In genomic region chr11:66868726-66869291, GRCh38 we compare ENCODE assay signal across 8 cellular contexts. TPM values are rescaled to one million over a fixed set of nuclear protein-coding genes. Genes with fewer than 3 reads are reported as not detected.
DNase-seq lines count a peak whose midpoint lies in the region; ATAC-seq and TF ChIP-seq lines count a peak whose summit lies in the region.

No MANE protein-coding gene starts in this region.

- no peak overlapping the region for H3K4me3 Mint-ChIP-seq in activated naive CD4-positive, alpha-beta T cell treated with anti-CD3 and anti-CD28 coated beads for 36 hours
- peak overlapping the region; percentile 51 for H3K4me3 Mint-ChIP-seq in memory B cell

- WGBS in stomach, 5 donors: 32 to 46% (median 38%) methylated on average over 13 to 23 of the region's 23 CpGs

- H3K27me3 ChIP-seq in RWPE2 (ENCODE audit: insufficient read depth, poor library complexity, severe bottlenecking) (no peaks in the 10 kb centered on the region), stomach (no peaks in the 10 kb centered on the region)

- CTCF ChIA-PET in activated naive CD4-positive, alpha-beta T cell treated with anti-CD3 and anti-CD28 coated beads for 36 hours (lab: Charles Lee): no interaction called here

- no peaks in the 10 kb centered on the region for H3K27me3 Mint-ChIP-seq in activated naive CD4-positive, alpha-beta T cell treated with anti-CD3 and anti-CD28 coated beads for 36 hours (ENCODE audit: low read depth)
- H3K27me3 Mint-ChIP-seq in memory B cell: peaks cover 4% of the 10 kb centered on the region

- TF ChIP-seq POLR2A in stomach (IDR thresholded peaks at IDR 0.05): no peak

- ATAC-seq in GM18519 (IDR thresholded peaks at IDR 0.05; ENCODE audit: low FRiP score, unreplicated experiment) (peak; percentile 56), HG02973 (IDR thresholded peaks at IDR 0.05; ENCODE audit: unreplicated experiment) (peak; percentile 70), RWPE2 (ENCODE audit: low read depth) (peak; percentile 75), memory B cell (ENCODE audit: low read depth) (peak; percentile 98), sciatic nerve (no peak)

- TF ChIP-seq CTCF in RWPE2 (IDR thresholded peaks at IDR 0.05; ENCODE audit: poor library complexity, severe bottlenecking) (peak; percentile 40), stomach (IDR thresholded peaks at IDR 0.05) (peak in 4 of 7 experiments; percentile 19 to 66 (median 46))

- no peaks in the 10 kb centered on the region for H3K9me3 Mint-ChIP-seq in activated naive CD4-positive, alpha-beta T cell treated with anti-CD3 and anti-CD28 coated beads for 36 hours
- no peaks in the 10 kb centered on the region for H3K9me3 Mint-ChIP-seq in memory B cell

- H3K27ac Mint-ChIP-seq in activated naive CD4-positive, alpha-beta T cell treated with anti-CD3 and anti-CD28 coated beads for 36 hours: no peak overlapping the region
- no peak overlapping the region for H3K27ac Mint-ChIP-seq in memory B cell

- DNase-seq in RWPE2 (ENCODE audit: low spot score) (peak; percentile 79), memory B cell (ENCODE audit: low spot score in 2 of 2) (peak; percentile 68 to 78), stomach (peak; percentile 85), sciatic nerve (ENCODE audit: low spot score) (no peak), Ammon's horn (ENCODE audit: low spot score) (no peak)
- peak; percentile 91 for DNase-seq in activated naive CD4-positive, alpha-beta T cell treated with anti-CD3 and anti-CD28 coated beads for 36 hours

- H3K36me3 ChIP-seq in RWPE2 (ENCODE audit: low read depth) (peaks cover 4% of the 10 kb centered on the region; the same call in 1 of the 2 replicates), stomach (peaks cover 7 to 35% (median 21%) of the 10 kb centered on the region in 4 donors)

- no peak for TF ChIP-seq EP300 in stomach (IDR thresholded peaks at IDR 0.05)

- H3K36me3 Mint-ChIP-seq in activated naive CD4-positive, alpha-beta T cell treated with anti-CD3 and anti-CD28 coated beads for 36 hours (ENCODE audit: low read depth): no peaks in the 10 kb centered on the region
- H3K36me3 Mint-ChIP-seq in memory B cell: no peaks in the 10 kb centered on the region

- H3K9me3 ChIP-seq in RWPE2 (ENCODE audit: severe bottlenecking) (no peaks in the 10 kb centered on the region), stomach (no peaks in the 10 kb centered on the region)

- intact Hi-C loops in activated naive CD4-positive, alpha-beta T cell treated with anti-CD3 and anti-CD28 coated beads for 36 hours (cut with micrococcal nuclease): loop anchor here (1.0 kb wide), 2 partner anchors 26 to 175 kb away; partner anchors contain the start of gene RCE1
- intact Hi-C loops in stomach (cut with DNase I; ENCODE audit: low total_unique reads) (no loop called here), sciatic nerve (cut with DNase I) (loop anchor here (10.0 kb wide), 1 partner anchor 86 kb away; the partner anchor contains the start of gene PC)

- H3K4me1 ChIP-seq in RWPE2 (ENCODE audit: insufficient read depth, poor library complexity, severe bottlenecking) (no peaks in the 10 kb centered on the region), stomach (peaks cover 0 to 13% (median 5%) of the 10 kb centered on the region in 4 donors)

- H3K4me3 ChIP-seq in RWPE2 (ENCODE audit: severe bottlenecking): no peak overlapping the region
- H3K4me3 ChIP-seq in stomach: no peak overlapping the region

- peaks cover 7% of the 10 kb centered on the region for H3K4me1 Mint-ChIP-seq in activated naive CD4-positive, alpha-beta T cell treated with anti-CD3 and anti-CD28 coated beads for 36 hours (ENCODE audit: low read depth)
- H3K4me1 Mint-ChIP-seq in memory B cell: peaks cover 14% of the 10 kb centered on the region

- H3K27ac ChIP-seq in RWPE2 (ENCODE audit: poor library complexity, severe bottlenecking) (no peak overlapping the region), stomach (peak overlapping the region in 1 of 5 donors; percentile 60)

RNA-seq across cellular contexts. Expression of gene LRFN4, which starts 11.9 kb away (rescaled TPM):
- 10 to 100 TPM; 13.3 to 16.1 TPM for total RNA-seq in activated naive CD4-positive, alpha-beta T cell treated with anti-CD3 and anti-CD28 coated beads for 36 hours
- total RNA-seq in stomach: 10 to 100 TPM in 4 of 5 donors, 1 to 10 TPM in 1; 7.3 to 37.9 (median 19.2) TPM
- polyA plus RNA-seq in stomach: 10 to 100 TPM in 1 of 3 donors, 1 to 10 TPM in 2; 2.1 to 12.7 (median 7.9) TPM
- total RNA-seq in sciatic nerve: 14.5 TPM

RNA-seq across cellular contexts. Expression of gene RCE1, which starts 25.6 kb away (rescaled TPM):
- total RNA-seq in activated naive CD4-positive, alpha-beta T cell treated with anti-CD3 and anti-CD28 coated beads for 36 hours: 10 to 100 TPM; 19.3 to 20.6 TPM
- total RNA-seq in stomach: 100 to 1,000 TPM in 1 of 5 donors, 10 to 100 TPM in 2, 1 to 10 TPM in 1, under 1 TPM in 1; 0.58 to 124 (median 19.4) TPM
- polyA plus RNA-seq in stomach: 10 to 100 TPM in 2 of 3 donors, 1 to 10 TPM in 1; 9.7 to 22.5 (median 10.1) TPM
- 16.6 TPM for total RNA-seq in sciatic nerve

Comparison
In these comparisons a context has a peak if more than half of its experiments do, and no peak if none do; other contexts are left out.
1. DNase-seq: peak in RWPE2 (single experiment), activated naive CD4-positive, alpha-beta T cell treated with anti-CD3 and anti-CD28 coated beads for 36 hours (single experiment), memory B cell (2 of 2) and stomach (single experiment); none in sciatic nerve (single experiment) and Ammon's horn (single experiment).